Comparison of ENCODE assay signal across 1 cellular context in the genomic region with DNA sequence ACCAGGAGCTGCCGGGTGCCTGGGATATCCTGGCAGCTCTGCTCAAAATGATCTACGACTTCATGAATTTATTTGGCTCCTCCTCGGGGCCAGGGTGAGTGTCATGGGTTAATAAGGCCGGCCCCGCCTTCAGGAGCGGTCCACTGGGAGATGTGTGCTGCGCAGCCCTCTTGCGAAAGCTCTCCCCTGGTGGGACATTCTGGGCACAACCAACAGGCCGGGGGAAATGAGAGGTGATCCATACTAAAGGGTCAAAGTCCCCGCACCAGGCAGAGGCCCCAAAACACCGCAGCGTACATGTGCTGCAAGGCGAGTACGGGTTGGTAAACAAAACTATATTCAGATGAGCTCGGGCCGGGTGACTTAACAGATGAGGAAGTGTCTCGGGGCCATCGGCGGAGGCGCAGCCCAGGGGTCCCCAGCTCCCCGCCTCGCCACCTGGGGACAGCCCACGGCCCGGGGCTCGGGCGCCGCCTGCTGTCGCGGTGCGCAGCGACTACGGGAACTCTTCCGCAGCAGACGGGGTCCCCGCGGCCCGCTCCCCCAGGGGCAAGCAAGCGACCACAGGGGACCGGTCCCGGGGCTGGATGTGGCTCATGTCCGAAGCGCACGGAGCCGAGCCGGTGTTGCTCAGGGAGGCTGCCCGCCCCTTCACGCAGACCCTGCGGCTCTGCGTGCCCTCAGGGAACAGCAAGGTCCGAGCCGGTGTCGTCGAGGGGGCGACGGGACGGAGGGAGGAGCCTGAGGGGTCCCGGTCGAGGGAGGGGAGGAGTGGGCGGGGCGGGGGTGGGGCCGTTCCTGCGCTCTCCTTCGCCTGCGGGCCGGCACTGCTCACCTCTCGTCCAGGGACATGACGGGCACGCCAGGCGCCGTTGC.
A peak's percentile ranks its signal among the peaks of the same experiment; 100 is the strongest.
TF ChIP-seq lines count a peak whose summit lies in the region.

A gene with protein sequence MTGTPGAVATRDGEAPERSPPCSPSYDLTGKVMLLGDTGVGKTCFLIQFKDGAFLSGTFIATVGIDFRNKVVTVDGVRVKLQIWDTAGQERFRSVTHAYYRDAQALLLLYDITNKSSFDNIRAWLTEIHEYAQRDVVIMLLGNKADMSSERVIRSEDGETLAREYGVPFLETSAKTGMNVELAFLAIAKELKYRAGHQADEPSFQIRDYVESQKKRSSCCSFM (plus strand): TSS at position 834 of the 876 bp plus-strand sequence. CDS start 17 bp downstream, at position 851.

TF ChIP-seq in HepG2, 621 proteins besides CTCF, POLR2A, EP300 and RAD21 (continued from another document and continues in another):
- TF ChIP-seq, protein P1, sequence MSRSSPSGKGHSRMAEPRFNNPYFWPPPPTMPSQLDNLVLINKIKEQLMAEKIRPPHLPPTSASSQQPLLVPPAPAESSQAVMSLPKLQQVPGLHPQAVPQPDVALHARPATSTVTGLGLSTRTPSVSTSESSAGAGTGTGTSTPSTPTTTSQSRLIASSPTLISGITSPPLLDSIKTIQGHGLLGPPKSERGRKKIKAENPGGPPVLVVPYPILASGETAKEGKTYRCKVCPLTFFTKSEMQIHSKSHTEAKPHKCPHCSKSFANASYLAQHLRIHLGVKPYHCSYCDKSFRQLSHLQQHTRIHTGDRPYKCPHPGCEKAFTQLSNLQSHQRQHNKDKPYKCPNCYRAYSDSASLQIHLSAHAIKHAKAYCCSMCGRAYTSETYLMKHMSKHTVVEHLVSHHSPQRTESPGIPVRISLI (CRISPR knock-in tag; IDR thresholded peaks at IDR 0.05; ENCODE audit: borderline replicate concordance), result peak; percentile 60
- TF ChIP-seq ZNF558 (CRISPR knock-in tag; IDR thresholded peaks at IDR 0.05; ENCODE audit: borderline replicate concordance), result peak; percentile 66; the same call in 1 of the 2 replicates
- peak; percentile 31 for TF ChIP-seq NRL (CRISPR knock-in tag; IDR thresholded peaks at IDR 0.05; ENCODE audit: borderline replicate concordance)
- TF ChIP-seq, protein P2, sequence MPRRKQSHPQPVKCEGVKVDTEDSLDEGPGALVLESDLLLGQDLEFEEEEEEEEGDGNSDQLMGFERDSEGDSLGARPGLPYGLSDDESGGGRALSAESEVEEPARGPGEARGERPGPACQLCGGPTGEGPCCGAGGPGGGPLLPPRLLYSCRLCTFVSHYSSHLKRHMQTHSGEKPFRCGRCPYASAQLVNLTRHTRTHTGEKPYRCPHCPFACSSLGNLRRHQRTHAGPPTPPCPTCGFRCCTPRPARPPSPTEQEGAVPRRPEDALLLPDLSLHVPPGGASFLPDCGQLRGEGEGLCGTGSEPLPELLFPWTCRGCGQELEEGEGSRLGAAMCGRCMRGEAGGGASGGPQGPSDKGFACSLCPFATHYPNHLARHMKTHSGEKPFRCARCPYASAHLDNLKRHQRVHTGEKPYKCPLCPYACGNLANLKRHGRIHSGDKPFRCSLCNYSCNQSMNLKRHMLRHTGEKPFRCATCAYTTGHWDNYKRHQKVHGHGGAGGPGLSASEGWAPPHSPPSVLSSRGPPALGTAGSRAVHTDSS (CRISPR knock-in tag; conservative IDR thresholded peaks at IDR 0.05), result no peak
- peak; percentile 81 for TF ChIP-seq U2AF1 (optimal IDR thresholded peaks at IDR 0.05; ENCODE audit: low read depth, low read length)
- TF ChIP-seq, protein P3, sequence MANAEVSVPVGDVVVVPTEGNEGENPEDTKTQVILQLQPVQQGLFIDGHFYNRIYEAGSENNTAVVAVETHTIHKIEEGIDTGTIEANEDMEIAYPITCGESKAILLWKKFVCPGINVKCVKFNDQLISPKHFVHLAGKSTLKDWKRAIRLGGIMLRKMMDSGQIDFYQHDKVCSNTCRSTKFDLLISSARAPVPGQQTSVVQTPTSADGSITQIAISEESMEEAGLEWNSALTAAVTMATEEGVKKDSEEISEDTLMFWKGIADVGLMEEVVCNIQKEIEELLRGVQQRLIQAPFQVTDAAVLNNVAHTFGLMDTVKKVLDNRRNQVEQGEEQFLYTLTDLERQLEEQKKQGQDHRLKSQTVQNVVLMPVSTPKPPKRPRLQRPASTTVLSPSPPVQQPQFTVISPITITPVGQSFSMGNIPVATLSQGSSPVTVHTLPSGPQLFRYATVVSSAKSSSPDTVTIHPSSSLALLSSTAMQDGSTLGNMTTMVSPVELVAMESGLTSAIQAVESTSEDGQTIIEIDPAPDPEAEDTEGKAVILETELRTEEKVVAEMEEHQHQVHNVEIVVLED (CRISPR knock-in tag; IDR thresholded peaks at IDR 0.05; ENCODE audit: borderline replicate concordance), result peak; percentile 72
- TF ChIP-seq FLYWCH1 (CRISPR knock-in tag; IDR thresholded peaks at IDR 0.05), result no peak
- TF ChIP-seq, protein P4, sequence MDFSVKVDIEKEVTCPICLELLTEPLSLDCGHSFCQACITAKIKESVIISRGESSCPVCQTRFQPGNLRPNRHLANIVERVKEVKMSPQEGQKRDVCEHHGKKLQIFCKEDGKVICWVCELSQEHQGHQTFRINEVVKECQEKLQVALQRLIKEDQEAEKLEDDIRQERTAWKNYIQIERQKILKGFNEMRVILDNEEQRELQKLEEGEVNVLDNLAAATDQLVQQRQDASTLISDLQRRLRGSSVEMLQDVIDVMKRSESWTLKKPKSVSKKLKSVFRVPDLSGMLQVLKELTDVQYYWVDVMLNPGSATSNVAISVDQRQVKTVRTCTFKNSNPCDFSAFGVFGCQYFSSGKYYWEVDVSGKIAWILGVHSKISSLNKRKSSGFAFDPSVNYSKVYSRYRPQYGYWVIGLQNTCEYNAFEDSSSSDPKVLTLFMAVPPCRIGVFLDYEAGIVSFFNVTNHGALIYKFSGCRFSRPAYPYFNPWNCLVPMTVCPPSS (IDR thresholded peaks at IDR 0.05), result no peak
- TF ChIP-seq KLF16 (CRISPR knock-in tag; IDR thresholded peaks at IDR 0.05), result peak in 1 of 2 experiments; percentile 89; a peak in 3 of 4 replicates
- TF ChIP-seq, protein P5, sequence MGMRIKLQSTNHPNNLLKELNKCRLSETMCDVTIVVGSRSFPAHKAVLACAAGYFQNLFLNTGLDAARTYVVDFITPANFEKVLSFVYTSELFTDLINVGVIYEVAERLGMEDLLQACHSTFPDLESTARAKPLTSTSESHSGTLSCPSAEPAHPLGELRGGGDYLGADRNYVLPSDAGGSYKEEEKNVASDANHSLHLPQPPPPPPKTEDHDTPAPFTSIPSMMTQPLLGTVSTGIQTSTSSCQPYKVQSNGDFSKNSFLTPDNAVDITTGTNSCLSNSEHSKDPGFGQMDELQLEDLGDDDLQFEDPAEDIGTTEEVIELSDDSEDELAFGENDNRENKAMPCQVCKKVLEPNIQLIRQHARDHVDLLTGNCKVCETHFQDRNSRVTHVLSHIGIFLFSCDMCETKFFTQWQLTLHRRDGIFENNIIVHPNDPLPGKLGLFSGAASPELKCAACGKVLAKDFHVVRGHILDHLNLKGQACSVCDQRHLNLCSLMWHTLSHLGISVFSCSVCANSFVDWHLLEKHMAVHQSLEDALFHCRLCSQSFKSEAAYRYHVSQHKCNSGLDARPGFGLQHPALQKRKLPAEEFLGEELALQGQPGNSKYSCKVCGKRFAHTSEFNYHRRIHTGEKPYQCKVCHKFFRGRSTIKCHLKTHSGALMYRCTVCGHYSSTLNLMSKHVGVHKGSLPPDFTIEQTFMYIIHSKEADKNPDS (CRISPR knock-in tag; IDR thresholded peaks at IDR 0.05), result 0 out of 2 replicates have a peak, but pooled peaks have one; percentile 43
- TF ChIP-seq, protein P6, sequence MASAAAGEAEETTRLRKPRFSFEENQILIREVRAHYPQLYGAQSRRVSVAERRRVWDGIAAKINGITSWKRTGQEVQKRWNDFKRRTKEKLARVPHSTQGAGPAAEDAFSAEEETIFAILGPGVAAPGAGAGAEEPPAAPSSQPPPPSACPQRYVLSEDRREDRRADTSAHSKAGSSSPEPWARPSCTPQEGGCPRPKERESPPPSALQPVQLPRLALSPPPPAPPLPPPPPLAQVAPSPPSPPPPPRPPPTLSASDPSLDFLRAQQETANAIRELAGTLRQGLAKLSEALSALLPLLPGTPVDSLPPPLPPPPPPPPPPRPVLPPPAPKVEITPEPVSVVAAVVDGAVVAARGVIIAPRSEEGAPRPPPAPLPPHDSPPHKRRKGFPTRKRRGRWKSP (CRISPR knock-in tag; IDR thresholded peaks at IDR 0.05), result peak; percentile 81
- TF ChIP-seq, protein P7, sequence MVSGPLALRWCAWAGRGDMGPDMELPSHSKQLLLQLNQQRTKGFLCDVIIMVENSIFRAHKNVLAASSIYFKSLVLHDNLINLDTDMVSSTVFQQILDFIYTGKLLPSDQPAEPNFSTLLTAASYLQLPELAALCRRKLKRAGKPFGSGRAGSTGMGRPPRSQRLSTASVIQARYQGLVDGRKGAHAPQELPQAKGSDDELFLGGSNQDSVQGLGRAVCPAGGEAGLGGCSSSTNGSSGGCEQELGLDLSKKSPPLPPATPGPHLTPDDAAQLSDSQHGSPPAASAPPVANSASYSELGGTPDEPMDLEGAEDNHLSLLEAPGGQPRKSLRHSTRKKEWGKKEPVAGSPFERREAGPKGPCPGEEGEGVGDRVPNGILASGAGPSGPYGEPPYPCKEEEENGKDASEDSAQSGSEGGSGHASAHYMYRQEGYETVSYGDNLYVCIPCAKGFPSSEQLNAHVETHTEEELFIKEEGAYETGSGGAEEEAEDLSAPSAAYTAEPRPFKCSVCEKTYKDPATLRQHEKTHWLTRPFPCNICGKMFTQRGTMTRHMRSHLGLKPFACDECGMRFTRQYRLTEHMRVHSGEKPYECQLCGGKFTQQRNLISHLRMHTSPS (CRISPR knock-in tag; IDR thresholded peaks at IDR 0.05; ENCODE audit: low read depth), result no peak
- TF ChIP-seq, protein P8, sequence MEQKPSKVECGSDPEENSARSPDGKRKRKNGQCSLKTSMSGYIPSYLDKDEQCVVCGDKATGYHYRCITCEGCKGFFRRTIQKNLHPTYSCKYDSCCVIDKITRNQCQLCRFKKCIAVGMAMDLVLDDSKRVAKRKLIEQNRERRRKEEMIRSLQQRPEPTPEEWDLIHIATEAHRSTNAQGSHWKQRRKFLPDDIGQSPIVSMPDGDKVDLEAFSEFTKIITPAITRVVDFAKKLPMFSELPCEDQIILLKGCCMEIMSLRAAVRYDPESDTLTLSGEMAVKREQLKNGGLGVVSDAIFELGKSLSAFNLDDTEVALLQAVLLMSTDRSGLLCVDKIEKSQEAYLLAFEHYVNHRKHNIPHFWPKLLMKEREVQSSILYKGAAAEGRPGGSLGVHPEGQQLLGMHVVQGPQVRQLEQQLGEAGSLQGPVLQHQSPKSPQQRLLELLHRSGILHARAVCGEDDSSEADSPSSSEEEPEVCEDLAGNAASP (CRISPR knock-in tag; IDR thresholded peaks at IDR 0.05; ENCODE audit: borderline replicate concordance), result peak; percentile 83
- TF ChIP-seq ZNF792 (CRISPR knock-in tag; IDR thresholded peaks at IDR 0.05), result peak; percentile 61; the same call in 1 of the 2 replicates
- TF ChIP-seq ZNF768 (CRISPR knock-in tag; IDR thresholded peaks at IDR 0.05), result peak; percentile 61; the same call in 1 of the 2 replicates
- peak; percentile 90 for TF ChIP-seq SMYD3 (CRISPR knock-in tag; IDR thresholded peaks at IDR 0.05)
- TF ChIP-seq HOXA3 (CRISPR knock-in tag; IDR thresholded peaks at IDR 0.05), result peak; percentile 90
- 0 out of 2 replicates have a peak, but pooled peaks have one; percentile 11 for TF ChIP-seq ZNF367 (CRISPR knock-in tag; IDR thresholded peaks at IDR 0.05; ENCODE audit: borderline replicate concordance)
- TF ChIP-seq NR2F2 (IDR thresholded peaks at IDR 0.05; ENCODE audit: borderline replicate concordance, low read depth), result peak; percentile 42; the same call in 1 of the 2 replicates
- TF ChIP-seq DPF2 (CRISPR knock-in tag; IDR thresholded peaks at IDR 0.05; ENCODE audit: borderline replicate concordance, low read depth), result peak; percentile 58
- peak; percentile 75 for TF ChIP-seq SOX5 (CRISPR knock-in tag; IDR thresholded peaks at IDR 0.05; ENCODE audit: borderline replicate concordance)
- peak; percentile 67; the same call in 1 of the 2 replicates for TF ChIP-seq ZNF629 (CRISPR knock-in tag; conservative IDR thresholded peaks at IDR 0.05)
- no peak for TF ChIP-seq MATR3 (CRISPR knock-in tag; IDR thresholded peaks at IDR 0.05)
- TF ChIP-seq ZNF292 (CRISPR knock-in tag; IDR thresholded peaks at IDR 0.05; ENCODE audit: borderline replicate concordance, low read depth), result peak; percentile 64; the same call in 1 of the 2 replicates
- peak; percentile 72; the same call in 1 of the 2 replicates for TF ChIP-seq ZNF225 (CRISPR knock-in tag; IDR thresholded peaks at IDR 0.05)
- TF ChIP-seq, protein P9, sequence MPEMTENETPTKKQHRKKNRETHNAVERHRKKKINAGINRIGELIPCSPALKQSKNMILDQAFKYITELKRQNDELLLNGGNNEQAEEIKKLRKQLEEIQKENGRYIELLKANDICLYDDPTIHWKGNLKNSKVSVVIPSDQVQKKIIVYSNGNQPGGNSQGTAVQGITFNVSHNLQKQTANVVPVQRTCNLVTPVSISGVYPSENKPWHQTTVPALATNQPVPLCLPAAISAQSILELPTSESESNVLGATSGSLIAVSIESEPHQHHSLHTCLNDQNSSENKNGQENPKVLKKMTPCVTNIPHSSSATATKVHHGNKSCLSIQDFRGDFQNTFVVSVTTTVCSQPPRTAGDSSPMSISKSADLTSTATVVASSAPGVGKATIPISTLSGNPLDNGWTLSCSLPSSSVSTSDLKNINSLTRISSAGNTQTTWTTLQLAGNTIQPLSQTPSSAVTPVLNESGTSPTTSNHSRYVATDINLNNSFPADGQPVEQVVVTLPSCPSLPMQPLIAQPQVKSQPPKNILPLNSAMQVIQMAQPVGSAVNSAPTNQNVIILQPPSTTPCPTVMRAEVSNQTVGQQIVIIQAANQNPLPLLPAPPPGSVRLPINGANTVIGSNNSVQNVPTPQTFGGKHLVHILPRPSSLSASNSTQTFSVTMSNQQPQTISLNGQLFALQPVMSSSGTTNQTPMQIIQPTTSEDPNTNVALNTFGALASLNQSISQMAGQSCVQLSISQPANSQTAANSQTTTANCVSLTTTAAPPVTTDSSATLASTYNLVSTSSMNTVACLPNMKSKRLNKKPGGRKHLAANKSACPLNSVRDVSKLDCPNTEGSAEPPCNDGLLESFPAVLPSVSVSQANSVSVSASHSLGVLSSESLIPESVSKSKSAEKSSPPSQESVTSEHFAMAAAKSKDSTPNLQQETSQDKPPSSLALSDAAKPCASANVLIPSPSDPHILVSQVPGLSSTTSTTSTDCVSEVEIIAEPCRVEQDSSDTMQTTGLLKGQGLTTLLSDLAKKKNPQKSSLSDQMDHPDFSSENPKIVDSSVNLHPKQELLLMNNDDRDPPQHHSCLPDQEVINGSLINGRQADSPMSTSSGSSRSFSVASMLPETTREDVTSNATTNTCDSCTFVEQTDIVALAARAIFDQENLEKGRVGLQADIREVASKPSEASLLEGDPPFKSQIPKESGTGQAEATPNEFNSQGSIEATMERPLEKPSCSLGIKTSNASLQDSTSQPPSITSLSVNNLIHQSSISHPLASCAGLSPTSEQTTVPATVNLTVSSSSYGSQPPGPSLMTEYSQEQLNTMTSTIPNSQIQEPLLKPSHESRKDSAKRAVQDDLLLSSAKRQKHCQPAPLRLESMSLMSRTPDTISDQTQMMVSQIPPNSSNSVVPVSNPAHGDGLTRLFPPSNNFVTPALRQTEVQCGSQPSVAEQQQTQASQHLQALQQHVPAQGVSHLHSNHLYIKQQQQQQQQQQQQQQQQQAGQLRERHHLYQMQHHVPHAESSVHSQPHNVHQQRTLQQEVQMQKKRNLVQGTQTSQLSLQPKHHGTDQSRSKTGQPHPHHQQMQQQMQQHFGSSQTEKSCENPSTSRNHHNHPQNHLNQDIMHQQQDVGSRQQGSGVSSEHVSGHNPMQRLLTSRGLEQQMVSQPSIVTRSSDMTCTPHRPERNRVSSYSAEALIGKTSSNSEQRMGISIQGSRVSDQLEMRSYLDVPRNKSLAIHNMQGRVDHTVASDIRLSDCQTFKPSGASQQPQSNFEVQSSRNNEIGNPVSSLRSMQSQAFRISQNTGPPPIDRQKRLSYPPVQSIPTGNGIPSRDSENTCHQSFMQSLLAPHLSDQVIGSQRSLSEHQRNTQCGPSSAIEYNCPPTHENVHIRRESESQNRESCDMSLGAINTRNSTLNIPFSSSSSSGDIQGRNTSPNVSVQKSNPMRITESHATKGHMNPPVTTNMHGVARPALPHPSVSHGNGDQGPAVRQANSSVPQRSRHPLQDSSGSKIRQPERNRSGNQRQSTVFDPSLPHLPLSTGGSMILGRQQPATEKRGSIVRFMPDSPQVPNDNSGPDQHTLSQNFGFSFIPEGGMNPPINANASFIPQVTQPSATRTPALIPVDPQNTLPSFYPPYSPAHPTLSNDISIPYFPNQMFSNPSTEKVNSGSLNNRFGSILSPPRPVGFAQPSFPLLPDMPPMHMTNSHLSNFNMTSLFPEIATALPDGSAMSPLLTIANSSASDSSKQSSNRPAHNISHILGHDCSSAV (CRISPR knock-in tag; IDR thresholded peaks at IDR 0.05; ENCODE audit: borderline replicate concordance), result 0 out of 2 replicates have a peak, but pooled peaks have one; percentile 62
